ENCODE assay signal across 1 cellular context in genomic region chr11:1761857-1762536, GRCh38.
TF ChIP-seq lines count a peak whose summit lies in the region.

No MANE protein-coding gene starts in this region.

TF ChIP-seq in HepG2, 621 proteins besides CTCF, POLR2A, EP300 and RAD21 (continued from another document):
- TF ChIP-seq ZNF710 (CRISPR knock-in tag; IDR thresholded peaks at IDR 0.05; ENCODE audit: borderline replicate concordance) (no peak), MED1 (CRISPR knock-in tag; IDR thresholded peaks at IDR 0.05) (peak; percentile 76; the same call in 1 of the 2 replicates), SNAPC2 (CRISPR knock-in tag; IDR thresholded peaks at IDR 0.05) (no peak), NR2F1 (CRISPR knock-in tag; IDR thresholded peaks at IDR 0.05) (0 out of 4 replicates have a peak, but pooled peaks of 1 of the 2 experiments have one; percentile 27), ZNF142 (CRISPR knock-in tag; IDR thresholded peaks at IDR 0.05) (no peak), ZNF580 (CRISPR knock-in tag; IDR thresholded peaks at IDR 0.05; ENCODE audit: borderline replicate concordance, low read depth) (no peak), ZSCAN30 (CRISPR knock-in tag; IDR thresholded peaks at IDR 0.05) (no peak), XRCC5 (optimal IDR thresholded peaks at IDR 0.05; ENCODE audit: low read length) (no peak), ZNF33A (CRISPR knock-in tag; IDR thresholded peaks at IDR 0.05; ENCODE audit: borderline replicate concordance) (no peak), GATAD2A (CRISPR knock-in tag; IDR thresholded peaks at IDR 0.05) (peak; percentile 78), CREB1 (IDR thresholded peaks at IDR 0.05) (no peak), CREB1 (CRISPR knock-in tag; IDR thresholded peaks at IDR 0.05) (peak; percentile 31; the same call in 1 of the 2 replicates), SALL1 (CRISPR knock-in tag; IDR thresholded peaks at IDR 0.05) (no peak), ZFX (CRISPR knock-in tag; IDR thresholded peaks at IDR 0.05; ENCODE audit: low read depth) (no peak), HDAC2 (CRISPR knock-in tag; IDR thresholded peaks at IDR 0.05) (no peak), HBP1 (CRISPR knock-in tag; IDR thresholded peaks at IDR 0.05; ENCODE audit: low read depth) (no peak), GPBP1L1 (CRISPR knock-in tag; IDR thresholded peaks at IDR 0.05) (no peak), HNF1A (IDR thresholded peaks at IDR 0.05; ENCODE audit: low read depth) (no peak), HNF1A (CRISPR knock-in tag; IDR thresholded peaks at IDR 0.05; ENCODE audit: borderline replicate concordance) (no peak), NR2F2 (IDR thresholded peaks at IDR 0.05; ENCODE audit: borderline replicate concordance, low read depth) (no peak), ZFP41 (CRISPR knock-in tag; IDR thresholded peaks at IDR 0.05; ENCODE audit: borderline replicate concordance) (no peak), JUND (CRISPR knock-in tag; IDR thresholded peaks at IDR 0.05) (no peak), RFX1 (IDR thresholded peaks at IDR 0.05) (no peak), ZKSCAN5 (CRISPR knock-in tag; IDR thresholded peaks at IDR 0.05) (no peak), ESRRA (CRISPR knock-in tag; IDR thresholded peaks at IDR 0.05; ENCODE audit: low read depth) (no peak), ATF4 (CRISPR knock-in tag; IDR thresholded peaks at IDR 0.05) (no peak)
TF ChIP-seq in HepG2: peak in this region for 30.
